In genomic region chr15:64246364-64247189, GRCh38 we compare ENCODE assay signal across 1 cellular context.
TF ChIP-seq lines count a peak whose summit lies in the region.

No MANE protein-coding gene starts in this region.

TF ChIP-seq in GM12878, 131 proteins besides CTCF, POLR2A, EP300 and RAD21 (continued from another document and continues in another):
- TF ChIP-seq BCLAF1 (IDR thresholded peaks at IDR 0.05) (no peak), STAT3 (IDR thresholded peaks at IDR 0.05; ENCODE audit: low read depth, low read length) (peak; percentile 93), HDGF (IDR thresholded peaks at IDR 0.05) (peak; percentile 76), BCL11A (IDR thresholded peaks at IDR 0.05; ENCODE audit: low read depth, low read length) (peak; percentile 100), KDM1A (IDR thresholded peaks at IDR 0.05; ENCODE audit: borderline replicate concordance) (no peak), FOXM1 (IDR thresholded peaks at IDR 0.05; ENCODE audit: low read depth, low read length) (peak; percentile 94; the same call in 1 of the 2 replicates), E4F1 (IDR thresholded peaks at IDR 0.05; ENCODE audit: borderline replicate concordance, partially characterized antibody) (no peak), NFIC (IDR thresholded peaks at IDR 0.05; ENCODE audit: low read depth, low read length) (peak; percentile 97), KLF5 (IDR thresholded peaks at IDR 0.05; ENCODE audit: partially characterized antibody) (no peak), ZNF687 (IDR thresholded peaks at IDR 0.05) (no peak), RCOR1 (conservative IDR thresholded peaks at IDR 0.05; ENCODE audit: low read depth, low read length) (0 out of 2 replicates have a peak, but pooled peaks have one; percentile 83), IKZF1 (conservative IDR thresholded peaks at IDR 0.05) (peak; percentile 99), E2F4 (IDR thresholded peaks at IDR 0.05; ENCODE audit: low read depth, low read length) (no peak), MTA2 (IDR thresholded peaks at IDR 0.05; ENCODE audit: low read depth) (peak; percentile 100), CUX1 (IDR thresholded peaks at IDR 0.05; ENCODE audit: insufficient replicate concordance, low read depth, low read length) (no peak), ETV6 (conservative IDR thresholded peaks at IDR 0.05 in 1 of 2, IDR thresholded peaks at IDR 0.05 in 1 of 2; ENCODE audit: borderline replicate concordance in 1 of 2, low read depth in 1 of 2) (peak in 1 of 2 experiments; percentile 75; a peak in 2 of 4 replicates), ASH2L (IDR thresholded peaks at IDR 0.05; ENCODE audit: borderline replicate concordance, low read depth) (no peak), BMI1 (IDR thresholded peaks at IDR 0.05; ENCODE audit: borderline replicate concordance) (peak; percentile 91), ATF3 (IDR thresholded peaks at IDR 0.05; ENCODE audit: borderline replicate concordance, extremely low read depth, low read depth, low read length) (no peak), ZBTB4 (CRISPR knock-in tag; IDR thresholded peaks at IDR 0.05) (no peak), PKNOX1 (IDR thresholded peaks at IDR 0.05) (peak; percentile 95), ZNF24 (IDR thresholded peaks at IDR 0.05) (peak; percentile 68), ELK1 (IDR thresholded peaks at IDR 0.05; ENCODE audit: low read depth, low read length) (no peak), FOS (IDR thresholded peaks at IDR 0.05; ENCODE audit: borderline replicate concordance, extremely low read depth, insufficient read length) (no peak), BHLHE40 (IDR thresholded peaks at IDR 0.05; ENCODE audit: borderline replicate concordance in 1 of 2, low read depth in 2 of 2, low read length in 1 of 2) (peak; percentile 81 to 92)
